28 cellular contexts compared by ENCODE assay signal in genomic region chr7:148230341-148230740, GRCh38.
DNase-seq lines count a peak whose midpoint lies in the region; TF ChIP-seq lines count a peak whose summit lies in the region.
"Had no signal": no experiment of that assay in that cellular context is flagged by ENCODE, and none has a peak within 500 bp of the region (broad histone marks: within the 10 kb centered on the region; RNA-seq: fewer than 3 reads in every experiment).

No MANE protein-coding gene starts in this region.

- no peak overlapping the region for H3K4me3 ChIP-seq in endodermal cell (ENCODE audit: low read length)
- H3K4me3 ChIP-seq: left ventricle myocardium inferior, SJCRH30, suprapubic skin, upper lobe of right lung had no signal

- H3K4me3 Mint-ChIP-seq in endodermal cell = no peak overlapping the region
- H3K4me3 Mint-ChIP-seq: activated B cell treated with CpG ODN at 0.5 μM for 24 hours; activated naive CD8-positive, alpha-beta T cell treated with anti-CD3 and anti-CD28 coated beads for 36 hours; activated T-cell treated with anti-CD3 and anti-CD28 coated beads, Interleukin-2, amount 50 U/mL, for 24 hours; CD4-positive, CD25-positive, alpha-beta regulatory T cell; stimulated activated naive B cell treated with anti-CD40 and anti-IgM and Interleukin-4, amounts not matched to agents 10 μg/mL and 1 μg/mL and 100 μg/mL, for 72 hours had no signal

- no peaks in the 10 kb centered on the region for H3K4me1 ChIP-seq in endodermal cell (ENCODE audit: control insufficient read depth, insufficient read depth, low read length)
- H3K4me1 ChIP-seq: SJCRH30, suprapubic skin, upper lobe of right lung had no signal

- H3K27me3 Mint-ChIP-seq in endodermal cell (ENCODE audit: insufficient read depth) = no peaks in the 10 kb centered on the region
- H3K27me3 Mint-ChIP-seq: CD4-positive, CD25-positive, alpha-beta regulatory T cell had no signal

- no peaks in the 10 kb centered on the region for H3K27me3 ChIP-seq in endodermal cell (ENCODE audit: control insufficient read depth, insufficient read depth, low read length, poor library complexity, severe bottlenecking)
- H3K27me3 ChIP-seq: SJCRH30, suprapubic skin, upper lobe of right lung had no signal

- H3K9me3 ChIP-seq in endodermal cell (ENCODE audit: control insufficient read depth, low read length) = no peaks in the 10 kb centered on the region
- H3K9me3 ChIP-seq: left ventricle myocardium inferior, SJCRH30, suprapubic skin, upper lobe of right lung had no signal

- peak; percentile 28 for DNase-seq in NCI-H1105 treated with DMSO at 0.1 percent for 48 hours (lab: John Stamatoyannopoulos, UW)
- DNase-seq in NCI-H1105 (lab: John Stamatoyannopoulos, UW) = no peak
- DNase-seq in NCI-H446 treated with DMSO at 0.1 percent for 48 hours (lab: John Stamatoyannopoulos, UW) = peak; percentile 59
- no peak for DNase-seq in endodermal cell
- DNase-seq in superior temporal gyrus (ENCODE audit: extremely low spot score) = peak; percentile 55
- no peak for DNase-seq in AG08395 (ENCODE audit: low spot score)
- DNase-seq in stimulated activated CD8-positive, alpha-beta memory T cell treated with anti-CD3 and anti-CD28 coated beads, Interleukin-4, amount 100 ng/mL, for 48 hours = no peak
- no peak for DNase-seq in GOT3 (lab: John Stamatoyannopoulos, UW)
- DNase-seq: 8988T; activated B cell treated with CpG ODN at 0.5 μM for 24 hours; activated CD4-positive, alpha-beta T cell treated with anti-CD3 and anti-CD28 coated beads, Interleukin-2, amount 50 U/mL, for 1 hour; activated effector memory CD4-positive, alpha-beta T cell treated with anti-CD3 and anti-CD28 coated beads, Interleukin-2, amount 50 U/mL, for 16 hours; activated naive CD8-positive, alpha-beta T cell treated with anti-CD3 and anti-CD28 coated beads for 36 hours; activated T-cell treated with anti-CD3 and anti-CD28 coated beads, Interleukin-2, amount 50 U/mL, for 24 hours; aorta; CD4-positive, CD25-positive, alpha-beta regulatory T cell; cortex of kidney; IMR-90; islet precursor cell; left ventricle myocardium inferior; mesendoderm; NCI-H187 treated with DMSO at 0.1 percent for 48 hours; NCI-H226; NCI-H774; SJCRH30; stimulated activated naive B cell treated with anti-CD40 and anti-IgM and Interleukin-4, amounts not matched to agents 10 μg/mL and 1 μg/mL and 100 μg/mL, for 72 hours; upper lobe of right lung had no signal

- no peak overlapping the region for H3K27ac Mint-ChIP-seq in endodermal cell
- H3K27ac Mint-ChIP-seq: activated B cell treated with CpG ODN at 0.5 μM for 24 hours; activated naive CD8-positive, alpha-beta T cell treated with anti-CD3 and anti-CD28 coated beads for 36 hours; activated T-cell treated with anti-CD3 and anti-CD28 coated beads, Interleukin-2, amount 50 U/mL, for 24 hours; CD4-positive, CD25-positive, alpha-beta regulatory T cell; stimulated activated naive B cell treated with anti-CD40 and anti-IgM and Interleukin-4, amounts not matched to agents 10 μg/mL and 1 μg/mL and 100 μg/mL, for 72 hours had no signal

- no peaks in the 10 kb centered on the region for H3K4me1 Mint-ChIP-seq in endodermal cell
- H3K4me1 Mint-ChIP-seq: activated B cell treated with CpG ODN at 0.5 μM for 24 hours; activated naive CD8-positive, alpha-beta T cell treated with anti-CD3 and anti-CD28 coated beads for 36 hours; CD4-positive, CD25-positive, alpha-beta regulatory T cell; stimulated activated naive B cell treated with anti-CD40 and anti-IgM and Interleukin-4, amounts not matched to agents 10 μg/mL and 1 μg/mL and 100 μg/mL, for 72 hours had no signal

- peak overlapping the region; percentile 40 for H3K27ac ChIP-seq in endodermal cell (ENCODE audit: low read depth, low read length)
- H3K27ac ChIP-seq: left ventricle myocardium inferior, SJCRH30, suprapubic skin, upper lobe of right lung had no signal

- no peaks in the 10 kb centered on the region for H3K36me3 ChIP-seq in endodermal cell (ENCODE audit: control insufficient read depth, insufficient read depth, low read length)
- H3K36me3 ChIP-seq: left ventricle myocardium inferior, SJCRH30, suprapubic skin, upper lobe of right lung had no signal

- no peaks in the 10 kb centered on the region for H3K9me3 Mint-ChIP-seq in endodermal cell
- H3K9me3 Mint-ChIP-seq: activated B cell treated with CpG ODN at 0.5 μM for 24 hours; activated naive CD8-positive, alpha-beta T cell treated with anti-CD3 and anti-CD28 coated beads for 36 hours; activated T-cell treated with anti-CD3 and anti-CD28 coated beads, Interleukin-2, amount 50 U/mL, for 24 hours had no signal

- H3K36me3 Mint-ChIP-seq in endodermal cell (ENCODE audit: low read depth) = no peaks in the 10 kb centered on the region
- H3K36me3 Mint-ChIP-seq: activated naive CD8-positive, alpha-beta T cell treated with anti-CD3 and anti-CD28 coated beads for 36 hours; CD4-positive, CD25-positive, alpha-beta regulatory T cell; stimulated activated naive B cell treated with anti-CD40 and anti-IgM and Interleukin-4, amounts not matched to agents 10 μg/mL and 1 μg/mL and 100 μg/mL, for 72 hours had no signal

- WGBS in endodermal cell (ENCODE audit: insufficient coverage in 1 of 2, insufficient read length in 1 of 2), 2 experiments = 61 to 83% methylated on average over 5 of the region's 5 CpGs

- TF ChIP-seq CTCF in endodermal cell (conservative IDR thresholded peaks at IDR 0.05) = no peak

- H3K9ac ChIP-seq in endodermal cell (ENCODE audit: extremely low read depth, low read length, poor library complexity, severe bottlenecking) = no peak overlapping the region

Comparison
In these comparisons a context has a peak if more than half of its experiments do, and no peak if none do; other contexts are left out.
1. DNase-seq: peak in NCI-H1105 treated with DMSO at 0.1 percent for 48 hours (single experiment), NCI-H446 treated with DMSO at 0.1 percent for 48 hours (single experiment) and superior temporal gyrus (single experiment); none in NCI-H1105 (single experiment), endodermal cell (single experiment), AG08395 (single experiment), stimulated activated CD8-positive, alpha-beta memory T cell treated with anti-CD3 and anti-CD28 coated beads, Interleukin-4, amount 100 ng/mL, for 48 hours (single experiment) and GOT3 (single experiment).